Comparison of ENCODE assay signal across 20 cellular contexts in the genomic region with DNA sequence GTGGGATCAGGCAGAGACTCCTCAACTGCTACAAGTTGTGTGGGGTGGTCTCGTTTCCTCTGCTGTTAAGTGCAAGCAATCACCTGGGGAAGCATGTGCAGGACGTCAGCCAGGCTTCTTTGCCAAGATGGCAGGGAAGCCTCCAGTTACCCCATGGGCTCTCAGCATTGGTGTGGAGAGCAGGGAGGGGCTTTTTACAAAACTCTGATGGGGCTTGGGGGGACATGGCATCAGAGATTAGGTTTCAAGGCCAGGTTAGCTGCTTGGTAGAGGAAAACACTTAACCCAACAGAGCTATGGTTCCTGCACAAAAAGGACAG. TPM values are rescaled to one million over a fixed set of nuclear protein-coding genes. Genes with fewer than 3 reads are reported as not detected.
DNase-seq lines count a peak whose midpoint lies in the region; ATAC-seq, FAIRE-seq and TF ChIP-seq lines count a peak whose summit lies in the region.
"Had no signal": no experiment of that assay in that cellular context is flagged by ENCODE, and none has a peak within 500 bp of the region (broad histone marks: within the 10 kb centered on the region; RNA-seq: fewer than 3 reads in every experiment).

No MANE protein-coding gene starts in this region.

- H3K27me3 ChIP-seq in CD4-positive, alpha-beta T cell (ENCODE audit: control insufficient read depth, insufficient read depth, low read length), result no peaks in the 10 kb centered on the region
- H3K27me3 ChIP-seq in GM23338 (ENCODE audit: insufficient read depth) (no peaks in the 10 kb centered on the region), H1 (replicated peaks in 1 of 4; ENCODE audit: control insufficient read depth in 3 of 4, extremely low read depth in 1 of 4, insufficient read depth in 3 of 4, low read length in 3 of 4) (no peaks in the 10 kb centered on the region), neural progenitor cell (no peaks in the 10 kb centered on the region), MG63 (no peaks in the 10 kb centered on the region)
- H3K27me3 ChIP-seq: BE2C had no signal

- peak overlapping the region; percentile 30 for H3K27ac Mint-ChIP-seq in CD4-positive, alpha-beta T cell
- H3K27ac Mint-ChIP-seq in GM23338 (peak overlapping the region; percentile 52; the same call in 1 of the 2 replicates), neural progenitor cell (peak overlapping the region; percentile 25)
- H3K27ac Mint-ChIP-seq in activated CD4-positive, alpha-beta T cell treated with anti-CD3 and anti-CD28 coated beads, Interleukin-2, amount 10 ng/mL, durations not matched to agents 24 days and 14 days, result no peak overlapping the region
- H3K27ac Mint-ChIP-seq in T-helper 2 cell treated with Interferon-gamma antibody and Interleukin-4, amounts not matched to agents 5 μg/mL and 100 μg/mL, for 36 hours, result no peak overlapping the region
- H3K27ac Mint-ChIP-seq: CD4-positive, CD25-positive, alpha-beta regulatory T cell had no signal

- ATAC-seq in CD4-positive, alpha-beta T cell (ENCODE audit: poor library complexity), result no peak
- no peak for ATAC-seq in GM23338

- H3K9ac ChIP-seq in H1 (replicated peaks in 1 of 4; ENCODE audit: extremely low read depth in 1 of 4, low read depth in 3 of 4, low read length in 3 of 4) (no peak overlapping the region), neural progenitor cell (no peak overlapping the region)

- H3K4me3 Mint-ChIP-seq in CD4-positive, alpha-beta T cell, result no peak overlapping the region
- no peak overlapping the region for H3K4me3 Mint-ChIP-seq in GM23338
- H3K4me3 Mint-ChIP-seq in neural progenitor cell, result peak overlapping the region; percentile 27
- no peak overlapping the region for H3K4me3 Mint-ChIP-seq in activated CD4-positive, alpha-beta T cell treated with anti-CD3 and anti-CD28 coated beads, Interleukin-2, amount 10 ng/mL, durations not matched to agents 24 days and 14 days
- H3K4me3 Mint-ChIP-seq in T-helper 2 cell treated with Interferon-gamma antibody and Interleukin-4, amounts not matched to agents 5 μg/mL and 100 μg/mL, for 36 hours, result no peak overlapping the region
- H3K4me3 Mint-ChIP-seq: CD4-positive, CD25-positive, alpha-beta regulatory T cell had no signal

- TF ChIP-seq EP300 in H1 (IDR thresholded peaks at IDR 0.05; ENCODE audit: borderline replicate concordance in 1 of 2, low read depth in 2 of 2, low read length in 2 of 2), result no peak

- H3K4me3 ChIP-seq in GM23338 (no peak overlapping the region), H1 (ENCODE audit: extremely low read depth in 1 of 4, insufficient read depth in 2 of 4, low read depth in 3 of 4, low read length in 4 of 4) (no peak overlapping the region), neural progenitor cell (no peak overlapping the region), MG63 (no peak overlapping the region)
- H3K4me3 ChIP-seq: HAP-1 had no signal

- H3K27me3 Mint-ChIP-seq in CD4-positive, alpha-beta T cell, result no peaks in the 10 kb centered on the region
- peaks cover 8% of the 10 kb centered on the region for H3K27me3 Mint-ChIP-seq in GM23338 (ENCODE audit: insufficient read depth, low read depth, poor library complexity)
- H3K27me3 Mint-ChIP-seq in neural progenitor cell (ENCODE audit: insufficient read depth, low read depth), result peaks cover 6% of the 10 kb centered on the region
- no peaks in the 10 kb centered on the region for H3K27me3 Mint-ChIP-seq in activated CD4-positive, alpha-beta T cell treated with anti-CD3 and anti-CD28 coated beads, Interleukin-2, amount 10 ng/mL, durations not matched to agents 24 days and 14 days
- H3K27me3 Mint-ChIP-seq in T-helper 2 cell treated with Interferon-gamma antibody and Interleukin-4, amounts not matched to agents 5 μg/mL and 100 μg/mL, for 36 hours (ENCODE audit: low read depth), result no peaks in the 10 kb centered on the region
- H3K27me3 Mint-ChIP-seq: CD4-positive, CD25-positive, alpha-beta regulatory T cell had no signal

- H3K9me3 Mint-ChIP-seq in CD4-positive, alpha-beta T cell, result no peaks in the 10 kb centered on the region
- H3K9me3 Mint-ChIP-seq in GM23338 (no peaks in the 10 kb centered on the region), neural progenitor cell (no peaks in the 10 kb centered on the region)
- no peaks in the 10 kb centered on the region for H3K9me3 Mint-ChIP-seq in activated CD4-positive, alpha-beta T cell treated with anti-CD3 and anti-CD28 coated beads, Interleukin-2, amount 10 ng/mL, durations not matched to agents 24 days and 14 days
- no peaks in the 10 kb centered on the region for H3K9me3 Mint-ChIP-seq in T-helper 2 cell treated with Interferon-gamma antibody and Interleukin-4, amounts not matched to agents 5 μg/mL and 100 μg/mL, for 36 hours
- H3K9me3 Mint-ChIP-seq: CD4-positive, CD25-positive, alpha-beta regulatory T cell had no signal

- CTCF ChIA-PET in CD4-positive, alpha-beta T cell (lab: Charles Lee), result no interaction called here
- CTCF ChIA-PET in H1 (lab: Charles Lee; ENCODE audit: partially characterized antibody), result interaction anchor here (1.0 to 1.9 kb wide), 7 partner anchors 9 to 53 kb away, joined by 3 to 7 read pairs (median 3); partner anchors contain the start of gene MIEF2

- no peak overlapping the region for H4K8ac ChIP-seq in H1 (ENCODE audit: extremely low read depth, insufficient read depth, low read length)

- H2AK5ac ChIP-seq in H1 (ENCODE audit: low read depth, low read length), result no peak overlapping the region

- H3K9me2 ChIP-seq in GM23338 (ENCODE audit: insufficient read depth), result no peaks in the 10 kb centered on the region

- no peak for DNase-seq in CD4-positive, alpha-beta T cell
- no peak for DNase-seq in GM23338 (ENCODE audit: low spot score)
- no peak for DNase-seq in H1 (ENCODE audit: low read depth in 1 of 2, low spot score in 2 of 2)
- no peak for DNase-seq in neural progenitor cell (ENCODE audit: low spot score)
- DNase-seq in activated CD4-positive, alpha-beta T cell treated with anti-CD3 and anti-CD28 coated beads, Interleukin-2, amount 10 ng/mL, durations not matched to agents 24 days and 14 days, result no peak
- no peak for DNase-seq in MG63
- DNase-seq in activated CD4-positive, CD25-positive, alpha-beta regulatory T cell (lab: John Stamatoyannopoulos, UW), result no peak
- DNase-seq in T-helper 2 cell treated with Interferon-gamma antibody and Interleukin-4, amounts not matched to agents 5 μg/mL and 100 μg/mL, for 36 hours (ENCODE audit: low spot score), result no peak
- DNase-seq: ACHN; BE2C; C1 segment of cervical spinal cord; Caco-2; CD4-positive, CD25-positive, alpha-beta regulatory T cell; GOT3 had no signal

- H3K4me2 ChIP-seq in GM23338, result no peak overlapping the region
- H3K4me2 ChIP-seq in H1 (ENCODE audit: insufficient read depth in 1 of 2, low read depth in 2 of 2, low read length in 2 of 2), result no peak overlapping the region
- H3K4me2 ChIP-seq in neural progenitor cell, result no peak overlapping the region

- H3K23me2 ChIP-seq in H1 (ENCODE audit: low read depth, low read length), result no peaks in the 10 kb centered on the region; the same call in 1 of the 2 replicates

- peaks cover 5% of the 10 kb centered on the region for H3K36me3 Mint-ChIP-seq in CD4-positive, alpha-beta T cell (ENCODE audit: low read depth)
- H3K36me3 Mint-ChIP-seq in GM23338 (ENCODE audit: low read depth), result peaks cover 11% of the 10 kb centered on the region
- peaks cover 9% of the 10 kb centered on the region for H3K36me3 Mint-ChIP-seq in neural progenitor cell
- peaks cover 6% of the 10 kb centered on the region for H3K36me3 Mint-ChIP-seq in activated CD4-positive, alpha-beta T cell treated with anti-CD3 and anti-CD28 coated beads, Interleukin-2, amount 10 ng/mL, durations not matched to agents 24 days and 14 days (ENCODE audit: low read depth)
- peaks cover 12% of the 10 kb centered on the region for H3K36me3 Mint-ChIP-seq in T-helper 2 cell treated with Interferon-gamma antibody and Interleukin-4, amounts not matched to agents 5 μg/mL and 100 μg/mL, for 36 hours (ENCODE audit: low read depth)

- no peaks in the 10 kb centered on the region for H3K9me3 ChIP-seq in CD4-positive, alpha-beta T cell (ENCODE audit: control insufficient read depth, low read length)
- H3K9me3 ChIP-seq in H1 (ENCODE audit: insufficient read depth in 2 of 2, low read depth in 1 of 2, low read length in 1 of 2) (no peaks in the 10 kb centered on the region), neural progenitor cell (ENCODE audit: low read depth) (no peaks in the 10 kb centered on the region), MG63 (no peaks in the 10 kb centered on the region)
- H3K9me3 ChIP-seq: BE2C, Caco-2, HAP-1 had no signal

- no peak overlapping the region for H3K56ac ChIP-seq in H1 (replicated peaks; ENCODE audit: insufficient read length, low read depth, low read length)

- no peak for FAIRE-seq in H1 (lab: Jason Lieb, UNC)
- FAIRE-seq: A204.1, D721Med, G401.6, GM12892, GM18507 had no signal

- H3K79me2 ChIP-seq in GM23338 (replicated peaks; ENCODE audit: insufficient read depth) (no peaks in the 10 kb centered on the region), H1 (ENCODE audit: control insufficient read depth in 1 of 2, insufficient read depth in 2 of 2, low read length in 2 of 2) (no peaks in the 10 kb centered on the region), neural progenitor cell (ENCODE audit: low read depth) (no peaks in the 10 kb centered on the region)

- no peak for TF ChIP-seq CTCF in CD4-positive, alpha-beta T cell (IDR thresholded peaks at IDR 0.05)
- TF ChIP-seq CTCF in GM23338 (conservative IDR thresholded peaks at IDR 0.05; ENCODE audit: low read depth in 2 of 2) (no peak), H1 (IDR thresholded peaks at IDR 0.05; ENCODE audit: control extremely low read depth in 1 of 3, insufficient read depth in 1 of 3, low read depth in 1 of 3, low read length in 3 of 3) (no peak), neural progenitor cell (IDR thresholded peaks at IDR 0.05) (no peak)

- H2BK5ac ChIP-seq in H1 (ENCODE audit: low read depth, low read length), result no peak overlapping the region

- H3K18ac ChIP-seq in H1 (ENCODE audit: extremely low read depth, low read length), result no peak overlapping the region

- TF ChIP-seq POLR2A in H1 (IDR thresholded peaks at IDR 0.05; ENCODE audit: control extremely low read depth in 1 of 2, low read depth in 2 of 2, low read length in 2 of 2), result no peak

- POLR2A ChIA-PET in CD4-positive, alpha-beta T cell (lab: Charles Lee), result no interaction called here
- POLR2A ChIA-PET in H1 (lab: Charles Lee; ENCODE audit: partially characterized antibody), result interaction anchor here (0.8 to 11.3 kb wide), 14 partner anchors 8 to 51 kb away, joined by 3 to 114 read pairs (median 4); partner anchors contain the start of genes FLII, MIEF2, SMCR8 and TOP3A

- H3K36me3 ChIP-seq in GM23338 (ENCODE audit: insufficient read depth) (peaks cover 17% of the 10 kb centered on the region; the same call in 1 of the 2 replicates), H1 (ENCODE audit: control insufficient read depth in 2 of 4, insufficient read depth in 4 of 4, low read length in 3 of 4) (peaks cover 4 to 22% (median 9%) of the 10 kb centered on the region in 4 experiments; a peak in 6 of 8 replicates), neural progenitor cell (no peaks in the 10 kb centered on the region), MG63 (no peaks in the 10 kb centered on the region)

- H3K4me1 ChIP-seq in GM23338 (ENCODE audit: insufficient read depth), result 0 out of 2 replicates have a peak, but pooled peaks cover 5% of the 10 kb centered on the region
- peaks cover 0 to 10% (median 2%) of the 10 kb centered on the region in 4 experiments; a peak in 4 of 7 replicates for H3K4me1 ChIP-seq in H1 (replicated peaks in 1 of 4; ENCODE audit: control insufficient read depth in 3 of 4, insufficient read depth in 4 of 4, low read length in 3 of 4)
- peaks cover 7% of the 10 kb centered on the region for H3K4me1 ChIP-seq in neural progenitor cell
- H3K4me1 ChIP-seq: BE2C, HAP-1 had no signal

- H3K14ac ChIP-seq in H1 (ENCODE audit: insufficient read length), result no peak overlapping the region

- H2BK15ac ChIP-seq in H1 (ENCODE audit: low read length), result no peak overlapping the region

- WGBS in H1 (ENCODE audit: extremely low coverage in 1 of 2, insufficient coverage in 1 of 2, insufficient read length in 1 of 2, insufficient replicate concordance in 2 of 2, low coverage in 1 of 2, low lambda C conversion rate in 2 of 2, missing lambda C conversion rate in 1 of 2), 2 experiments, result 96% methylated on average over 2 of the region's 2 CpGs; no CpG with 5 or more reads in 1 of the 2 experiments

- no peaks in the 10 kb centered on the region; the same call in 1 of the 2 replicates for H3K79me1 ChIP-seq in H1 (ENCODE audit: low read depth, low read length)

- H2BK12ac ChIP-seq in H1 (ENCODE audit: low read depth, low read length), result no peak overlapping the region

- intact Hi-C loops in CD4-positive, alpha-beta T cell (cut with DNase I, micrococcal nuclease), result no loop called here
- intact Hi-C loops in activated CD4-positive, alpha-beta T cell treated with anti-CD3 and anti-CD28 coated beads, Interleukin-2, amount 10 ng/mL, durations not matched to agents 24 days and 14 days (cut with micrococcal nuclease), result no loop called here

- H4K5ac ChIP-seq in H1 (ENCODE audit: insufficient read length, low read depth, low read length), result no peak overlapping the region

- no peak overlapping the region for H3K4ac ChIP-seq in H1 (replicated peaks; ENCODE audit: insufficient read length, low read depth, low read length)

- H4K20me1 ChIP-seq in GM23338 (replicated peaks; ENCODE audit: insufficient read depth), result no peaks in the 10 kb centered on the region
- H4K20me1 ChIP-seq in H1 (replicated peaks in 1 of 2; ENCODE audit: control insufficient read depth in 1 of 2, insufficient read depth in 2 of 2, low read length in 2 of 2), result peaks cover 0 to 3% of the 10 kb centered on the region in 2 experiments
- H4K20me1 ChIP-seq in neural progenitor cell (ENCODE audit: low read depth), result peaks cover 6% of the 10 kb centered on the region

- H4K91ac ChIP-seq in H1 (replicated peaks; ENCODE audit: insufficient read length, low read length), result no peak overlapping the region

- H2BK120ac ChIP-seq in H1 (replicated peaks; ENCODE audit: low read depth, low read length), result no peak overlapping the region

- H3F3A ChIP-seq in GM23338 (replicated peaks; ENCODE audit: low read depth) (peaks cover 16% of the 10 kb centered on the region; the same call in 1 of the 2 replicates), neural progenitor cell (ENCODE audit: low read depth) (peaks cover 19% of the 10 kb centered on the region)

- H3K23ac ChIP-seq in H1 (ENCODE audit: insufficient read length), result no peak overlapping the region

- H2BK20ac ChIP-seq in H1 (ENCODE audit: low read length), result no peak overlapping the region

- H2AFZ ChIP-seq in GM23338, result no peak overlapping the region
- H2AFZ ChIP-seq in H1 (ENCODE audit: low read length), result no peak overlapping the region
- no peak overlapping the region for H2AFZ ChIP-seq in neural progenitor cell (replicated peaks)

- TF ChIP-seq RAD21 in H1 (IDR thresholded peaks at IDR 0.05 in 1 of 2, conservative IDR thresholded peaks at IDR 0.05 in 1 of 2; ENCODE audit: low read depth in 2 of 2, low read length in 2 of 2), result no peak

- no peaks in the 10 kb centered on the region for H3K4me1 Mint-ChIP-seq in CD4-positive, alpha-beta T cell (ENCODE audit: low read depth)
- H3K4me1 Mint-ChIP-seq in GM23338, result peaks cover 14% of the 10 kb centered on the region
- peaks cover 6% of the 10 kb centered on the region for H3K4me1 Mint-ChIP-seq in neural progenitor cell
- peaks cover 3% of the 10 kb centered on the region for H3K4me1 Mint-ChIP-seq in activated CD4-positive, alpha-beta T cell treated with anti-CD3 and anti-CD28 coated beads, Interleukin-2, amount 10 ng/mL, durations not matched to agents 24 days and 14 days
- peaks cover 3% of the 10 kb centered on the region for H3K4me1 Mint-ChIP-seq in T-helper 2 cell treated with Interferon-gamma antibody and Interleukin-4, amounts not matched to agents 5 μg/mL and 100 μg/mL, for 36 hours (ENCODE audit: low read depth)

- H3K27ac ChIP-seq in CD4-positive, alpha-beta T cell (ENCODE audit: low read depth, low read length), result no peak overlapping the region
- H3K27ac ChIP-seq in GM23338 (ENCODE audit: low read depth), result no peak overlapping the region
- H3K27ac ChIP-seq in H1 (ENCODE audit: low read depth, low read length), result no peak overlapping the region
- no peak overlapping the region for H3K27ac ChIP-seq in neural progenitor cell

RNA-seq across cellular contexts. Expression of gene MIEF2, which starts 10.3 kb away (rescaled TPM):
- total RNA-seq in CD4-positive, alpha-beta T cell, result 10 to 100 TPM; 10.7 to 14.3 TPM
- total RNA-seq in GM23338 (2014; rRNA removed; shearing (Covaris generic)), result 24.9 and 26.5 TPM in 2 replicates
- 4.9 and 8.2 TPM in 2 replicates for polyA plus RNA-seq in GM23338 (2016; fragmentation: Nextera tagmentation; extraction: Ambion mirVana)
- total RNA-seq in H1 (2021; fragmentation: NEBNext Ultra II Directional; extraction: Animal tissue kit (Norgen Biotek cat#: 25700)), result 9.9 and 12.4 TPM in 2 replicates
- 24.9 and 39.6 TPM in 2 replicates for polyA plus RNA-seq in H1 (2011; rRNA removed)
- 25.9 TPM for polyA plus RNA-seq in H1 (2011; cell fraction: cytosol; rRNA removed)
- polyA plus RNA-seq in H1 (2011; cell fraction: nucleus; rRNA removed), result 28.3 TPM
- polyA plus RNA-seq in H1 (2012, experiment 1 of 2), result 6.3 to 11.5 TPM (median 11.1 TPM) in 4 replicates
- polyA plus RNA-seq in H1 (2012, experiment 2 of 2), result 9.9 TPM
- 4.7 TPM for polyA plus RNA-seq in H1 (2013, experiment 1 of 2)
- polyA plus RNA-seq in H1 (2013, experiment 2 of 2), result 4.4 TPM
- 10.8 and 14.9 TPM in 2 replicates for polyA minus RNA-seq in H1 (2011; rRNA and poly(A)+ RNA removed)
- polyA minus RNA-seq in H1 (2011; cell fraction: cytosol; rRNA and poly(A)+ RNA removed), result 20.9 TPM
- 23.0 TPM for polyA minus RNA-seq in H1 (2011; cell fraction: nucleus; rRNA and poly(A)+ RNA removed)
- 8.1 and 23.2 TPM in 2 replicates for total RNA-seq in neural progenitor cell (ENCODE audit: low replicate concordance)
- total RNA-seq in activated CD4-positive, alpha-beta T cell treated with anti-CD3 and anti-CD28 coated beads, Interleukin-2, amount 10 ng/mL, durations not matched to agents 24 days and 14 days, result 4.3 and 6.0 TPM in 2 replicates
- 3.2 and 19.9 TPM in 2 replicates for total RNA-seq in MG63 (2014; rRNA removed; shearing (Covaris generic); ENCODE audit: low replicate concordance)

RNA-seq across cellular contexts. Expression of gene FLII, which starts 12.3 kb away (rescaled TPM):
- 100 to 1,000 TPM; 179 to 190 TPM for total RNA-seq in CD4-positive, alpha-beta T cell
- 262 and 373 TPM in 2 replicates for total RNA-seq in GM23338 (2014; rRNA removed; shearing (Covaris generic))
- polyA plus RNA-seq in GM23338 (2016; fragmentation: Nextera tagmentation; extraction: Ambion mirVana) (173 and 175 TPM in 2 replicates), H1 (2011; rRNA removed) (549 and 674 TPM in 2 replicates)
- total RNA-seq in H1 (2021; fragmentation: NEBNext Ultra II Directional; extraction: Animal tissue kit (Norgen Biotek cat#: 25700)), result 300 and 324 TPM in 2 replicates
- polyA plus RNA-seq in H1 (2011; cell fraction: cytosol; rRNA removed), result 437 TPM
- 871 TPM for polyA plus RNA-seq in H1 (2011; cell fraction: nucleus; rRNA removed)
- 271 to 422 TPM (median 386 TPM) in 4 replicates for polyA plus RNA-seq in H1 (2012, experiment 1 of 2)
- 333 TPM for polyA plus RNA-seq in H1 (2012, experiment 2 of 2)
- 161 TPM for polyA plus RNA-seq in H1 (2013, experiment 1 of 2)
- 153 TPM for polyA plus RNA-seq in H1 (2013, experiment 2 of 2)
- polyA minus RNA-seq in H1 (2011; rRNA and poly(A)+ RNA removed), result 400 and 457 TPM in 2 replicates
- 246 TPM for polyA minus RNA-seq in H1 (2011; cell fraction: cytosol; rRNA and poly(A)+ RNA removed)
- polyA minus RNA-seq in H1 (2011; cell fraction: nucleus; rRNA and poly(A)+ RNA removed), result 198 TPM
- total RNA-seq in neural progenitor cell (ENCODE audit: low replicate concordance), result 117 and 193 TPM in 2 replicates
- 266 and 275 TPM in 2 replicates for total RNA-seq in activated CD4-positive, alpha-beta T cell treated with anti-CD3 and anti-CD28 coated beads, Interleukin-2, amount 10 ng/mL, durations not matched to agents 24 days and 14 days
- 192 and 203 TPM in 2 replicates for total RNA-seq in MG63 (2014; rRNA removed; shearing (Covaris generic); ENCODE audit: low replicate concordance)

RNA-seq across cellular contexts. Expression of gene TOP3A, which starts 44.0 kb away (rescaled TPM):
- 10 to 100 TPM; 21.5 to 24.8 TPM for total RNA-seq in CD4-positive, alpha-beta T cell
- 60.2 and 76.7 TPM in 2 replicates for total RNA-seq in GM23338 (2014; rRNA removed; shearing (Covaris generic))
- polyA plus RNA-seq in GM23338 (2016; fragmentation: Nextera tagmentation; extraction: Ambion mirVana) (21.7 and 24.9 TPM in 2 replicates), H1 (2011; rRNA removed) (21.5 and 23.4 TPM in 2 replicates)
- 46.2 and 54.3 TPM in 2 replicates for total RNA-seq in H1 (2021; fragmentation: NEBNext Ultra II Directional; extraction: Animal tissue kit (Norgen Biotek cat#: 25700))
- polyA plus RNA-seq in H1 (2011; cell fraction: cytosol; rRNA removed), result 24.9 TPM
- 40.5 TPM for polyA plus RNA-seq in H1 (2011; cell fraction: nucleus; rRNA removed)
- 36.7 to 39.0 TPM (median 38.6 TPM) in 4 replicates for polyA plus RNA-seq in H1 (2012, experiment 1 of 2)
- 27.9 TPM for polyA plus RNA-seq in H1 (2012, experiment 2 of 2)
- polyA plus RNA-seq in H1 (2013, experiment 1 of 2), result 24.5 TPM
- polyA plus RNA-seq in H1 (2013, experiment 2 of 2), result 22.6 TPM
- 72.0 and 81.1 TPM in 2 replicates for polyA minus RNA-seq in H1 (2011; rRNA and poly(A)+ RNA removed)
- 26.3 TPM for polyA minus RNA-seq in H1 (2011; cell fraction: cytosol; rRNA and poly(A)+ RNA removed)
- 55.5 TPM for polyA minus RNA-seq in H1 (2011; cell fraction: nucleus; rRNA and poly(A)+ RNA removed)
- total RNA-seq in neural progenitor cell (ENCODE audit: low replicate concordance), result 49.2 and 67.8 TPM in 2 replicates
- total RNA-seq in activated CD4-positive, alpha-beta T cell treated with anti-CD3 and anti-CD28 coated beads, Interleukin-2, amount 10 ng/mL, durations not matched to agents 24 days and 14 days, result 75.4 and 88.2 TPM in 2 replicates
- 16.3 and 21.2 TPM in 2 replicates for total RNA-seq in MG63 (2014; rRNA removed; shearing (Covaris generic); ENCODE audit: low replicate concordance)

RNA-seq across cellular contexts. Expression of gene SMCR8, which starts 44.3 kb away (rescaled TPM):
- 10 to 100 TPM; 52.2 to 54.5 TPM for total RNA-seq in CD4-positive, alpha-beta T cell
- total RNA-seq in GM23338 (2014; rRNA removed; shearing (Covaris generic)), result 19.0 and 20.1 TPM in 2 replicates
- polyA plus RNA-seq in GM23338 (2016; fragmentation: Nextera tagmentation; extraction: Ambion mirVana), result 1.5 and 1.6 TPM in 2 replicates
- 18.5 and 19.0 TPM in 2 replicates for total RNA-seq in H1 (2021; fragmentation: NEBNext Ultra II Directional; extraction: Animal tissue kit (Norgen Biotek cat#: 25700))
- 6.9 and 8.9 TPM in 2 replicates for polyA plus RNA-seq in H1 (2011; rRNA removed)
- 7.6 TPM for polyA plus RNA-seq in H1 (2011; cell fraction: cytosol; rRNA removed)
- 10.9 TPM for polyA plus RNA-seq in H1 (2011; cell fraction: nucleus; rRNA removed)
- polyA plus RNA-seq in H1 (2012, experiment 1 of 2), result 9.6 to 12.8 TPM (median 12.4 TPM) in 4 replicates
- 4.8 TPM for polyA plus RNA-seq in H1 (2012, experiment 2 of 2)
- polyA plus RNA-seq in H1 (2013, experiment 1 of 2), result 8.2 TPM
- polyA plus RNA-seq in H1 (2013, experiment 2 of 2), result 7.7 TPM
- 23.2 and 26.9 TPM in 2 replicates for polyA minus RNA-seq in H1 (2011; rRNA and poly(A)+ RNA removed)
- polyA minus RNA-seq in H1 (2011; cell fraction: cytosol; rRNA and poly(A)+ RNA removed), result 11.1 TPM
- polyA minus RNA-seq in H1 (2011; cell fraction: nucleus; rRNA and poly(A)+ RNA removed), result 14.6 TPM
- total RNA-seq in neural progenitor cell (ENCODE audit: low replicate concordance), result 8.9 and 11.9 TPM in 2 replicates
- total RNA-seq in activated CD4-positive, alpha-beta T cell treated with anti-CD3 and anti-CD28 coated beads, Interleukin-2, amount 10 ng/mL, durations not matched to agents 24 days and 14 days, result 17.3 and 17.7 TPM in 2 replicates
- total RNA-seq in MG63 (2014; rRNA removed; shearing (Covaris generic); ENCODE audit: low replicate concordance), result 2.6 and 5.2 TPM in 2 replicates

RNA-seq across cellular contexts. Expression of gene LLGL1, which starts 45.4 kb away (rescaled TPM):
- 10 to 100 TPM; 10.8 to 11.6 TPM for total RNA-seq in CD4-positive, alpha-beta T cell
- 118 and 129 TPM in 2 replicates for total RNA-seq in GM23338 (2014; rRNA removed; shearing (Covaris generic))
- polyA plus RNA-seq in GM23338 (2016; fragmentation: Nextera tagmentation; extraction: Ambion mirVana), result 5.9 TPM in 2 replicates
- total RNA-seq in H1 (2021; fragmentation: NEBNext Ultra II Directional; extraction: Animal tissue kit (Norgen Biotek cat#: 25700)), result 71.3 and 72.8 TPM in 2 replicates
- polyA plus RNA-seq in H1 (2011; rRNA removed), result 107 and 137 TPM in 2 replicates
- polyA plus RNA-seq in H1 (2011; cell fraction: cytosol; rRNA removed), result 95.0 TPM
- 119 TPM for polyA plus RNA-seq in H1 (2011; cell fraction: nucleus; rRNA removed)
- 45.9 to 70.7 TPM (median 65.3 TPM) in 4 replicates for polyA plus RNA-seq in H1 (2012, experiment 1 of 2)
- 66.3 TPM for polyA plus RNA-seq in H1 (2012, experiment 2 of 2)
- polyA plus RNA-seq in H1 (2013, experiment 1 of 2), result 30.5 TPM
- polyA plus RNA-seq in H1 (2013, experiment 2 of 2), result 29.6 TPM
- polyA minus RNA-seq in H1 (2011; rRNA and poly(A)+ RNA removed), result 61.7 and 89.9 TPM in 2 replicates
- 61.0 TPM for polyA minus RNA-seq in H1 (2011; cell fraction: cytosol; rRNA and poly(A)+ RNA removed)
- 46.1 TPM for polyA minus RNA-seq in H1 (2011; cell fraction: nucleus; rRNA and poly(A)+ RNA removed)
- total RNA-seq in neural progenitor cell (ENCODE audit: low replicate concordance), result 70.5 and 190 TPM in 2 replicates
- total RNA-seq in activated CD4-positive, alpha-beta T cell treated with anti-CD3 and anti-CD28 coated beads, Interleukin-2, amount 10 ng/mL, durations not matched to agents 24 days and 14 days, result 23.1 and 23.5 TPM in 2 replicates
- 12.5 and 14.4 TPM in 2 replicates for total RNA-seq in MG63 (2014; rRNA removed; shearing (Covaris generic); ENCODE audit: low replicate concordance)

Comparison
In these comparisons a context has a peak if more than half of its experiments do, and no peak if none do; other contexts are left out.
1. H3K27ac Mint-ChIP-seq: peak in CD4-positive, alpha-beta T cell (single experiment), GM23338 (single experiment) and neural progenitor cell (single experiment); none in activated CD4-positive, alpha-beta T cell treated with anti-CD3 and anti-CD28 coated beads, Interleukin-2, amount 10 ng/mL, durations not matched to agents 24 days and 14 days (single experiment) and T-helper 2 cell treated with Interferon-gamma antibody and Interleukin-4, amounts not matched to agents 5 μg/mL and 100 μg/mL, for 36 hours (single experiment).